ENCODE assay signal across 8 cellular contexts in the genomic region with DNA sequence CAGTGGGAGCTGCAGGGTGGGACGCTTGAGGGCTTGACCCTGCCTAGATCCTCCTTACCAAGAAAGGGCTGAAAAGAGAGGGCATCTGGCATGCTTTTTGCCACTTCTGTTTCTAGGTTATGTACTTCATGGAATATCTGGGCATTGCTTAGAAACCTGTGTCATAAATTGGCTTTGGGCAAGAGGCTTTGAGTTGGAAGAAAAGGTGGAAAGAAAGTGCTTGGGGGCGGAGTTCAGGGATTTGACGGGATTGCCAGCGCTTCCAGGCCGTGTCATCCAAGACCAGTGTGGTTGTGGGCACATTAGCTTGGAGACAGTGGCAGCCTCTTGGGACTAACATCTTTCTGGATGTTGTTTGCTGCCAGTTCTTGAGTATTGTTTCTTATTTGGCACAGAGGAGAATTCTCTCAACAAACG. TPM values are rescaled to one million over a fixed set of nuclear protein-coding genes. Genes with fewer than 3 reads are reported as not detected.
DNase-seq lines count a peak whose midpoint lies in the region; ATAC-seq and TF ChIP-seq lines count a peak whose summit lies in the region.

No MANE protein-coding gene starts in this region.

- peak overlapping the region; percentile 86 for H3K4me3 ChIP-seq in OCI-LY7 (ENCODE audit: low read depth, low read length, poor library complexity, severe bottlenecking)
- peak overlapping the region; percentile 97 for H3K4me3 ChIP-seq in neural cell (ENCODE audit: low read length)

- no peak overlapping the region for H3K27ac Mint-ChIP-seq in endothelial cell (ENCODE audit: unreplicated experiment)

- TF ChIP-seq RAD21 in neural cell (conservative IDR thresholded peaks at IDR 0.05), result no peak

- no peaks in the 10 kb centered on the region for H3K9me3 Mint-ChIP-seq in endothelial cell (ENCODE audit: unreplicated experiment)

- no peaks in the 10 kb centered on the region; the same call in 1 of the 2 replicates for H4K20me1 ChIP-seq in OCI-LY7 (ENCODE audit: insufficient read depth, low read length)
- H4K20me1 ChIP-seq in neural cell (ENCODE audit: insufficient read depth), result no peaks in the 10 kb centered on the region

- DNase-seq in DMS53 (lab: John Stamatoyannopoulos, UW) (peak; percentile 62), DMS53 treated with DMSO at 0.1 percent for 48 hours (lab: John Stamatoyannopoulos, UW; ENCODE audit: unreplicated experiment) (no peak), OCI-LY7 (ENCODE audit: low spot score) (no peak), endothelial cell (ENCODE audit: low spot score) (no peak)

- peaks cover 6% of the 10 kb centered on the region for H3K4me1 ChIP-seq in OCI-LY7 (ENCODE audit: insufficient read depth, low read length, poor library complexity, severe bottlenecking)

- H3K4me2 ChIP-seq in OCI-LY7 (ENCODE audit: low read length) (peak overlapping the region; percentile 92), neural cell (ENCODE audit: low read length) (peak overlapping the region; percentile 83)

- ATAC-seq in HG02798 (IDR thresholded peaks at IDR 0.05; ENCODE audit: poor library complexity, unreplicated experiment) (no peak), HG03108 (IDR thresholded peaks at IDR 0.05; ENCODE audit: unreplicated experiment) (no peak), HG03135 (IDR thresholded peaks at IDR 0.05; ENCODE audit: unreplicated experiment) (no peak)

- no peaks in the 10 kb centered on the region for H3K36me3 ChIP-seq in OCI-LY7 (ENCODE audit: insufficient read depth, low read length)
- H3K36me3 ChIP-seq in neural cell (ENCODE audit: insufficient read depth, low read length), result no peaks in the 10 kb centered on the region

- intact Hi-C loops in OCI-LY7 (cut with micrococcal nuclease; ENCODE audit: unreplicated experiment), result loop anchor here (1.0 kb wide), 1 partner anchor 34 kb away; a partner anchor contains a TSS

- H3K36me3 Mint-ChIP-seq in endothelial cell (ENCODE audit: low read depth, unreplicated experiment), result peaks cover 5% of the 10 kb centered on the region

- no TSS peak for BruUV-seq in OCI-LY7 (replicated peaks; lab: Mats Ljungman, UMichigan)

- H3K27ac ChIP-seq in OCI-LY7 (ENCODE audit: low read depth, low read length, poor library complexity, severe bottlenecking), result peak overlapping the region; percentile 30
- peak overlapping the region; percentile 70 for H3K27ac ChIP-seq in neural cell (ENCODE audit: low read length)

- H3K9me2 ChIP-seq in OCI-LY7 (ENCODE audit: insufficient read depth, low read length) (no peaks in the 10 kb centered on the region), neural cell (ENCODE audit: insufficient read depth, low read length) (no peaks in the 10 kb centered on the region)

- H3K9ac ChIP-seq in neural cell (ENCODE audit: low read length), result peak overlapping the region; percentile 81

- H3K27me3 ChIP-seq in neural cell (ENCODE audit: insufficient read depth, low read depth, low read length), result no peaks in the 10 kb centered on the region

- no peak for TF ChIP-seq CTCF in OCI-LY7 (conservative IDR thresholded peaks at IDR 0.05; ENCODE audit: low read length)
- TF ChIP-seq CTCF in endothelial cell (IDR thresholded peaks at IDR 0.05; ENCODE audit: unreplicated experiment), result no peak
- TF ChIP-seq CTCF in neural cell (IDR thresholded peaks at IDR 0.05; ENCODE audit: poor library complexity, severe bottlenecking), result no peak

- H3K79me2 ChIP-seq in OCI-LY7 (ENCODE audit: insufficient read depth, low read depth, low read length) (peaks cover 8% of the 10 kb centered on the region; the same call in 1 of the 2 replicates), neural cell (replicated peaks; ENCODE audit: insufficient read depth, low read length) (no peaks in the 10 kb centered on the region)

- peaks cover 19% of the 10 kb centered on the region for H3K4me1 Mint-ChIP-seq in endothelial cell (ENCODE audit: unreplicated experiment)

- no peaks in the 10 kb centered on the region for H3F3A ChIP-seq in neural cell (ENCODE audit: insufficient read depth, low read length, poor library complexity, severe bottlenecking)

- CTCF ChIA-PET in OCI-LY7 (lab: Charles Lee; ENCODE audit: unreplicated experiment), result no interaction called here

- H2AFZ ChIP-seq in OCI-LY7 (ENCODE audit: low read length) (peak overlapping the region; percentile 86), neural cell (ENCODE audit: low read depth, low read length) (peak overlapping the region; percentile 51)

- H3K9me3 ChIP-seq in OCI-LY7 (ENCODE audit: low read length) (no peaks in the 10 kb centered on the region), neural cell (ENCODE audit: low read length) (no peaks in the 10 kb centered on the region)

- H3K4me3 Mint-ChIP-seq in endothelial cell (ENCODE audit: unreplicated experiment), result peak overlapping the region; percentile 89

- POLR2A ChIA-PET in OCI-LY7 (lab: Charles Lee), result interaction anchor here (1.2 to 1.8 kb wide), 5 partner anchors 10 to 32 kb away, joined by 3 to 12 read pairs (median 6); no protein-coding TSS in a partner anchor

- TF ChIP-seq EP300 in neural cell (conservative IDR thresholded peaks at IDR 0.05; ENCODE audit: poor library complexity, severe bottlenecking), result no peak

- peaks cover 11% of the 10 kb centered on the region for H3K27me3 Mint-ChIP-seq in endothelial cell (ENCODE audit: unreplicated experiment)

TF ChIP-seq in neural cell, 6 proteins besides CTCF, POLR2A, EP300 and RAD21:
- TF ChIP-seq TAF1 (IDR thresholded peaks at IDR 0.05; ENCODE audit: low read depth) (no peak), POLR2AphosphoS5 (IDR thresholded peaks at IDR 0.05) (no peak), EZH2 (IDR thresholded peaks at IDR 0.05; ENCODE audit: borderline replicate concordance, insufficient read depth, low read length, poor library complexity, severe bottlenecking) (no peak), SMC3 (conservative IDR thresholded peaks at IDR 0.05; ENCODE audit: poor library complexity) (no peak)

RNA-seq across cellular contexts. Expression of a gene that starts 0.8 kb away (rescaled TPM):
- total RNA-seq in OCI-LY7 (2014; rRNA removed; shearing (Covaris generic)), result 7.9 and 9.2 TPM in 2 replicates
- total RNA-seq in OCI-LY7 (2022) (9.1 and 12.1 TPM in 2 replicates), endothelial cell (ENCODE audit: unreplicated experiment) (22.6 TPM)
- 16.8 and 19.0 TPM in 2 replicates for polyA plus RNA-seq in neural cell
- polyA minus RNA-seq in neural cell, result 25.2 and 27.3 TPM in 2 replicates

RNA-seq across cellular contexts. Expression of a gene that starts 34.8 kb away (rescaled TPM):
- 35.2 and 38.6 TPM in 2 replicates for total RNA-seq in OCI-LY7 (2014; rRNA removed; shearing (Covaris generic))
- total RNA-seq in OCI-LY7 (2022), result 48.1 and 48.3 TPM in 2 replicates
- 18.5 TPM for total RNA-seq in endothelial cell (ENCODE audit: unreplicated experiment)
- polyA plus RNA-seq in neural cell, result 550 and 643 TPM in 2 replicates
- polyA minus RNA-seq in neural cell, result 447 and 489 TPM in 2 replicates
